In genomic region chr9:2230362-2230761, GRCh38 we compare ENCODE assay signal across 20 cellular contexts.
A peak's percentile ranks its signal among the peaks of the same experiment; 100 is the strongest.
DNase-seq lines count a peak whose midpoint lies in the region; ATAC-seq lines count a peak whose summit lies in the region.
"Had no signal": no experiment of that assay in that cellular context is flagged by ENCODE, and none has a peak within 500 bp of the region (broad histone marks: within the 10 kb centered on the region; RNA-seq: fewer than 3 reads in every experiment).

No MANE protein-coding gene starts in this region.

- H3K4me2 ChIP-seq in mesenchymal stem cell (ENCODE audit: low read length, poor library complexity, severe bottlenecking) (no peak overlapping the region), neuronal stem cell (ENCODE audit: insufficient read depth, low read length, poor library complexity, severe bottlenecking) (no peak overlapping the region)
- H3K4me2 ChIP-seq: hepatocyte had no signal

- WGBS in mesenchymal stem cell, result 83% methylated on average over 2 of the region's 2 CpGs
- no CpG with 5 or more reads among the region's 2 CpGs for WGBS in neuronal stem cell (ENCODE audit: extremely low coverage in 2 of 2, insufficient read length in 2 of 2, insufficient replicate concordance in 1 of 2), 2 donors

- H3K4me3 ChIP-seq in mesenchymal stem cell (ENCODE audit: insufficient read depth in 1 of 2, low read depth in 1 of 2, low read length in 2 of 2) (no peak overlapping the region), neuronal stem cell (ENCODE audit: low read length in 2 of 2) (no peak overlapping the region)
- H3K4me3 ChIP-seq: hepatocyte, testis had no signal

- H3K23ac ChIP-seq in mesenchymal stem cell (ENCODE audit: low read length in 2 of 2) (no peak overlapping the region), neuronal stem cell (ENCODE audit: low read depth, low read length, poor library complexity) (no peak overlapping the region)

- H3K9ac ChIP-seq in mesenchymal stem cell (ENCODE audit: low read length), result no peak overlapping the region
- H3K9ac ChIP-seq in neuronal stem cell (ENCODE audit: low read depth, low read length, poor library complexity), result no peak overlapping the region

- H2BK15ac ChIP-seq in mesenchymal stem cell (ENCODE audit: low read depth, poor library complexity, severe bottlenecking) (no peak overlapping the region), neuronal stem cell (ENCODE audit: low read length) (no peak overlapping the region)

- H2AFZ ChIP-seq in mesenchymal stem cell (ENCODE audit: low read depth, low read length), result no peak overlapping the region
- H2AFZ ChIP-seq in neuronal stem cell (ENCODE audit: low read length), result no peak overlapping the region
- H2AFZ ChIP-seq: hepatocyte had no signal

- H3K9me3 ChIP-seq in mesenchymal stem cell (ENCODE audit: control insufficient read depth, low read length), result no peaks in the 10 kb centered on the region
- peaks cover 0 to 6% of the 10 kb centered on the region in 2 donors for H3K9me3 ChIP-seq in neuronal stem cell (replicated peaks in 1 of 2; ENCODE audit: control insufficient read depth in 2 of 2, insufficient read depth in 1 of 2, low read depth in 1 of 2, low read length in 2 of 2)
- H3K9me3 ChIP-seq: testis had no signal

- H2BK12ac ChIP-seq in mesenchymal stem cell (ENCODE audit: low read length in 2 of 2), result no peak overlapping the region
- H2BK12ac ChIP-seq in neuronal stem cell (ENCODE audit: low read length), result no peak overlapping the region

- peak; percentile 27 for DNase-seq in ACHN
- DNase-seq in GF-D8 (lab: John Stamatoyannopoulos, UW), result peak; percentile 11
- peak; percentile 55 for DNase-seq in MV-4-11 (lab: John Stamatoyannopoulos, UW)
- DNase-seq in epithelial cell of prostate (ENCODE audit: low read depth, low spot score), result no peak
- DNase-seq in cortex of kidney (lab: John Stamatoyannopoulos, UW), result no peak
- DNase-seq in mesenchymal stem cell, result no peak
- no peak for DNase-seq in neuronal stem cell (ENCODE audit: low spot score)
- DNase-seq: activated CD4-positive, alpha-beta T cell treated with anti-CD3 and anti-CD28 coated beads, Interleukin-2, amount 50 U/mL, for 1 hour; activated naive CD4-positive, alpha-beta T cell treated with Interleukin-2 at 50 U/mL for 16 hours; Calu3; cerebellar nuclear complex; GDM1; islet precursor cell; NCI-H1092; NCI-H2107; NK-92 treated with Interleukin-12 subunit alpha and Interleukin-12 subunit beta, amount 100 ng/mL, for 24 hours; Right ventricle myocardium superior; testis had no signal

- no peak overlapping the region for H3K18ac ChIP-seq in mesenchymal stem cell (ENCODE audit: low read depth in 1 of 2, low read length in 2 of 2)
- no peak overlapping the region for H3K18ac ChIP-seq in neuronal stem cell (ENCODE audit: low read length)

- H3K4me1 ChIP-seq in mesenchymal stem cell (ENCODE audit: control insufficient read depth, insufficient read depth, low read depth, low read length), result no peaks in the 10 kb centered on the region
- H3K4me1 ChIP-seq in neuronal stem cell (ENCODE audit: control insufficient read depth in 2 of 2, insufficient read depth in 1 of 2, low read depth in 1 of 2, low read length in 2 of 2), result peaks cover 4 to 5% of the 10 kb centered on the region in 2 donors
- H3K4me1 ChIP-seq: testis had no signal

- H2AK5ac ChIP-seq in mesenchymal stem cell (ENCODE audit: low read length, severe bottlenecking) (no peak overlapping the region), neuronal stem cell (ENCODE audit: low read depth, low read length) (no peak overlapping the region)

- H3K79me1 ChIP-seq in mesenchymal stem cell (replicated peaks; ENCODE audit: low read length, poor library complexity, severe bottlenecking) (no peaks in the 10 kb centered on the region), neuronal stem cell (ENCODE audit: low read depth, low read length) (no peaks in the 10 kb centered on the region)

- no peak overlapping the region for H2BK120ac ChIP-seq in mesenchymal stem cell (ENCODE audit: low read depth, low read length)
- no peak overlapping the region for H2BK120ac ChIP-seq in neuronal stem cell (ENCODE audit: low read depth, low read length)

- no peak for ATAC-seq in HG03159 (IDR thresholded peaks at IDR 0.05; ENCODE audit: unreplicated experiment)

- no peak overlapping the region for H3K4ac ChIP-seq in mesenchymal stem cell (ENCODE audit: low read depth in 1 of 2, low read length in 2 of 2)
- no peak overlapping the region for H3K4ac ChIP-seq in neuronal stem cell (ENCODE audit: low read length)

- no peak overlapping the region for H3K14ac ChIP-seq in mesenchymal stem cell (ENCODE audit: low read length in 2 of 2)
- no peak overlapping the region for H3K14ac ChIP-seq in neuronal stem cell (ENCODE audit: low read length)

- in situ Hi-C loops in ACHN (cut with HindIII; ENCODE audit: low pct_ligation_motif_present, low pct_unique_long_range_greater_than_20kb, low sequenced_read_pairs), result no loop called here

- H3K36me3 ChIP-seq in mesenchymal stem cell (ENCODE audit: control insufficient read depth in 1 of 2, insufficient read depth in 2 of 2, low read depth in 1 of 2, low read length in 2 of 2) (no peaks in the 10 kb centered on the region), neuronal stem cell (replicated peaks in 1 of 2; ENCODE audit: control insufficient read depth in 2 of 2, insufficient read depth in 2 of 2, low read length in 2 of 2) (no peaks in the 10 kb centered on the region)

- H2BK5ac ChIP-seq in mesenchymal stem cell (ENCODE audit: low read depth, low read length, poor library complexity, severe bottlenecking) (no peak overlapping the region), neuronal stem cell (ENCODE audit: low read length) (no peak overlapping the region)

- H4K8ac ChIP-seq in mesenchymal stem cell (ENCODE audit: low read length), result no peak overlapping the region
- no peak overlapping the region for H4K8ac ChIP-seq in neuronal stem cell (ENCODE audit: low read depth, low read length)

- H3K27ac ChIP-seq in epithelial cell of prostate, result peak overlapping the region; percentile 37
- H3K27ac ChIP-seq in mesenchymal stem cell (ENCODE audit: low read length, poor library complexity, severe bottlenecking), result no peak overlapping the region
- H3K27ac ChIP-seq in neuronal stem cell (replicated peaks; ENCODE audit: low read length), result no peak overlapping the region
- H3K27ac ChIP-seq: testis had no signal

- H4K91ac ChIP-seq in mesenchymal stem cell (ENCODE audit: low read length) (no peak overlapping the region), neuronal stem cell (ENCODE audit: low read depth, low read length, poor library complexity) (no peak overlapping the region)

- H3K27me3 ChIP-seq in mesenchymal stem cell (ENCODE audit: control insufficient read depth in 1 of 2, insufficient read depth in 1 of 2, low read length in 2 of 2) (no peaks in the 10 kb centered on the region), neuronal stem cell (ENCODE audit: control insufficient read depth in 3 of 3, insufficient read depth in 3 of 3, low read depth in 1 of 3, low read length in 3 of 3) (no peaks in the 10 kb centered on the region)
- H3K27me3 ChIP-seq: hepatocyte, testis had no signal

Comparison
In these comparisons a context has a peak if more than half of its experiments do, and no peak if none do; other contexts are left out.
1. DNase-seq: peak in ACHN (single experiment), GF-D8 (single experiment) and MV-4-11 (single experiment); none in epithelial cell of prostate (single experiment), cortex of kidney (single experiment), mesenchymal stem cell (single experiment) and neuronal stem cell (single experiment).